19 cellular contexts compared by ENCODE assay signal in the genomic region with DNA sequence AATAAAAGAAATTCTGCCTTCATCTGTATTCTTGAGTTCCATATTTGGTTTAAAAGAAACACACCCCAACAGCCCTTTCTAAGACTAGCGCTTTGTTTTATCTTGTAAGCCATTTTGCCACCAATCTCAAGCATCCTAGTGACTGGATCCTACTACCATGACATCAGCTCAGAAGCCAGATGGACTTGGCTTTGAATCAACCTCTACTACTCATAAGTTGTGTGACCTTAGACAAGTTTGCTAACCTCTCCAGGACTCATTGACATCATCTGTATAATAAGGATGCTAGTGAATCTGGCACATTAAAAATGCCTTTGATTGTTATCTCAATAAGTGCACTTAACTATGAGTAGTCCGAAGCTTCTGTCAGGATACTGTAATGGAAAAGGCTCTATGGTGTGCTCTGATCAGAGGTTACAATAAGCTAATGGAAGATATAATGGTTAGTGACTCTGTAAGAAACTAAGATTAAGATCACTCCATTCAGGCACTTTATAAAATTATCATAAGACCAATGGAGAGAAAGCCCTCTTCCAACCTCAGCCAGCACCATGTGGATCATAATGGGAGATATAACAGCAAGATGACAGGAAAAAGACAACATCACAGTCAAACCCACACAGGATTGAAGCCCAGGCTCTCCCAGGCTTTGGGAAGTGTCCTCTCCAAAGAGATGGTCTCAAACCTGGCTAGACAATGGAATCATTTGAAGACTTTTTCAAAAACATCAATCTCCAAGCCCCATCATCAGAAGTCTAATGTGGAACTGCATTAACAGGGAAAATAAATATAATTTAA.
A peak's percentile ranks its signal among the peaks of the same experiment; 100 is the strongest.
DNase-seq lines count a peak whose midpoint lies in the region; TF ChIP-seq lines count a peak whose summit lies in the region.
"Had no signal": no experiment of that assay in that cellular context is flagged by ENCODE, and none has a peak within 500 bp of the region (broad histone marks: within the 10 kb centered on the region; RNA-seq: fewer than 3 reads in every experiment).

No MANE protein-coding gene starts in this region.

- no peak overlapping the region for H2AK5ac ChIP-seq in mesenchymal stem cell (ENCODE audit: low read length, severe bottlenecking)

- H2AFZ ChIP-seq in SK-N-SH (ENCODE audit: low read depth): no peak overlapping the region
- H2AFZ ChIP-seq in mesenchymal stem cell (ENCODE audit: low read depth, low read length): no peak overlapping the region
- H2AFZ ChIP-seq: GM23338 had no signal

- peak overlapping the region; percentile 59 to 77 for H3K27ac ChIP-seq in SK-N-SH (ENCODE audit: low read depth in 2 of 2, low read length in 1 of 2)
- no peak overlapping the region for H3K27ac ChIP-seq in mesenchymal stem cell (ENCODE audit: low read length, poor library complexity, severe bottlenecking)
- H3K27ac ChIP-seq in sigmoid colon: no peak overlapping the region
- H3K27ac ChIP-seq: 22Rv1; BLaER1 treated with 17β-estradiol and CSF1 and Interleukin-3, amounts not matched to agents 10 nM and 100 nM had no signal

- H3K4ac ChIP-seq in mesenchymal stem cell (ENCODE audit: low read depth in 1 of 2, low read length in 2 of 2): no peak overlapping the region

- H4K20me1 ChIP-seq in SK-N-SH (ENCODE audit: insufficient read depth): no peaks in the 10 kb centered on the region
- H4K20me1 ChIP-seq: BLaER1 treated with 17β-estradiol and CSF1 and Interleukin-3, amounts not matched to agents 10 nM and 100 nM had no signal

- peak; percentile 73 to 91 for TF ChIP-seq EP300 in SK-N-SH (IDR thresholded peaks at IDR 0.05; ENCODE audit: borderline replicate concordance in 1 of 2, low read depth in 1 of 2, low read length in 1 of 2)
- no peak for TF ChIP-seq EP300 in sigmoid colon (IDR thresholded peaks at IDR 0.05)

- no peak overlapping the region for H4K91ac ChIP-seq in mesenchymal stem cell (ENCODE audit: low read length)

- H3K79me2 ChIP-seq in SK-N-SH (ENCODE audit: insufficient read depth): no peaks in the 10 kb centered on the region

- no peak overlapping the region for H3K18ac ChIP-seq in mesenchymal stem cell (ENCODE audit: low read depth in 1 of 2, low read length in 2 of 2)

- CTCF ChIA-PET in SK-N-SH (lab: Yijun Ruan, JAX): interaction anchor here (1.0 to 1.6 kb wide), 4 partner anchors 14 to 89 kb away, joined by 3 to 14 read pairs (median 4); no protein-coding TSS in a partner anchor
- CTCF ChIA-PET in HEK293T (lab: Yijun Ruan, JAX): interaction anchor here (0.6 to 1.0 kb wide), 2 partner anchors 9 to 90 kb away, joined by 3 read pairs; no protein-coding TSS in a partner anchor

- no peak overlapping the region for H3K4me3 ChIP-seq in SK-N-SH (ENCODE audit: low read depth in 2 of 2, low read length in 1 of 2)
- H3K4me3 ChIP-seq in mesenchymal stem cell (ENCODE audit: insufficient read depth in 1 of 2, low read depth in 1 of 2, low read length in 2 of 2): no peak overlapping the region
- H3K4me3 ChIP-seq in sigmoid colon: no peak overlapping the region
- H3K4me3 ChIP-seq: BLaER1 treated with 17β-estradiol and CSF1 and Interleukin-3, amounts not matched to agents 10 nM and 100 nM; GM12878; GM23338 had no signal

- no peaks in the 10 kb centered on the region for H3K9me2 ChIP-seq in SK-N-SH

- no peak for TF ChIP-seq POLR2A in sigmoid colon (IDR thresholded peaks at IDR 0.05)

- 44% methylated on average over 2 of the region's 2 CpGs for WGBS in SK-N-SH (ENCODE audit: low lambda C conversion rate)
- 94% methylated on average over 2 of the region's 2 CpGs for WGBS in mesenchymal stem cell
- WGBS in sigmoid colon, 2 donors: 49 to 93% methylated on average over 2 of the region's 2 CpGs

- no peak overlapping the region for H2BK15ac ChIP-seq in mesenchymal stem cell (ENCODE audit: low read depth, poor library complexity, severe bottlenecking)

- H3K36me3 ChIP-seq in SK-N-SH (replicated peaks in 1 of 2; ENCODE audit: control insufficient read depth in 1 of 2, insufficient read depth in 2 of 2, low read length in 1 of 2): no peaks in the 10 kb centered on the region
- H3K36me3 ChIP-seq in mesenchymal stem cell (ENCODE audit: control insufficient read depth in 1 of 2, insufficient read depth in 2 of 2, low read depth in 1 of 2, low read length in 2 of 2): no peaks in the 10 kb centered on the region
- no peaks in the 10 kb centered on the region for H3K36me3 ChIP-seq in sigmoid colon
- H3K36me3 ChIP-seq: BLaER1 treated with 17β-estradiol and CSF1 and Interleukin-3, amounts not matched to agents 10 nM and 100 nM had no signal

- TF ChIP-seq CTCF in SK-N-SH (IDR thresholded peaks at IDR 0.05) (no peak), sigmoid colon (IDR thresholded peaks at IDR 0.05) (no peak)

- H3K4me2 ChIP-seq in SK-N-SH (no peak overlapping the region), mesenchymal stem cell (ENCODE audit: low read length, poor library complexity, severe bottlenecking) (no peak overlapping the region)
- H3K4me2 ChIP-seq: BLaER1 treated with 17β-estradiol and CSF1 and Interleukin-3, amounts not matched to agents 10 nM and 100 nM; GM23338 had no signal

- POLR2A ChIA-PET in SK-N-SH (lab: Yijun Ruan, JAX) (no interaction called here), HEK293T (lab: Yijun Ruan, JAX) (no interaction called here)

- no peaks in the 10 kb centered on the region for H3F3A ChIP-seq in SK-N-SH (replicated peaks; ENCODE audit: insufficient read depth)

- DNase-seq in DMS53 (lab: John Stamatoyannopoulos, UW) (peak; percentile 22), DMS53 treated with DMSO at 0.1 percent for 48 hours (lab: John Stamatoyannopoulos, UW; ENCODE audit: unreplicated experiment) (no peak), SK-N-SH (peak; percentile 44), mesenchymal stem cell (peak; percentile 24), HEK293T (ENCODE audit: extremely low spot score) (no peak), sigmoid colon (no peak)
- DNase-seq: Calu3; CD4-positive, alpha-beta T cell; CD8-positive, alpha-beta memory T cell; COR-L47; DMS79; EL; GDM1; H9; HFFc6 had no signal

- H4K8ac ChIP-seq in mesenchymal stem cell (ENCODE audit: low read length): no peak overlapping the region

- no peak overlapping the region for H2BK5ac ChIP-seq in mesenchymal stem cell (ENCODE audit: low read depth, low read length, poor library complexity, severe bottlenecking)

- H3K9ac ChIP-seq in SK-N-SH: no peak overlapping the region
- H3K9ac ChIP-seq in mesenchymal stem cell (ENCODE audit: low read length): no peak overlapping the region
- H3K9ac ChIP-seq: BLaER1 treated with 17β-estradiol and CSF1 and Interleukin-3, amounts not matched to agents 10 nM and 100 nM had no signal

- H3K4me1 ChIP-seq in SK-N-SH (ENCODE audit: control insufficient read depth in 1 of 2, insufficient read depth in 2 of 2, low read depth in 1 of 2, low read length in 1 of 2) (peaks cover 0 to 2% of the 10 kb centered on the region in 2 experiments; a peak in 2 of 4 replicates), mesenchymal stem cell (ENCODE audit: control insufficient read depth, insufficient read depth, low read depth, low read length) (no peaks in the 10 kb centered on the region), sigmoid colon (no peaks in the 10 kb centered on the region)

- intact Hi-C loops in sigmoid colon (cut with DNase I): no loop called here

- H3K14ac ChIP-seq in mesenchymal stem cell (ENCODE audit: low read length in 2 of 2): no peak overlapping the region

- H3K27me3 ChIP-seq in SK-N-SH (ENCODE audit: insufficient read depth) (no peaks in the 10 kb centered on the region), mesenchymal stem cell (ENCODE audit: control insufficient read depth in 1 of 2, insufficient read depth in 1 of 2, low read length in 2 of 2) (peaks cover 0 to 6% of the 10 kb centered on the region in 2 experiments), sigmoid colon (peaks cover 0 to 7% (median 0%) of the 10 kb centered on the region in 3 donors)
- H3K27me3 ChIP-seq: BLaER1 treated with 17β-estradiol and CSF1 and Interleukin-3, amounts not matched to agents 10 nM and 100 nM had no signal

- no peak overlapping the region for H2BK12ac ChIP-seq in mesenchymal stem cell (ENCODE audit: low read length in 2 of 2)

- no peak overlapping the region for H3K23ac ChIP-seq in mesenchymal stem cell (ENCODE audit: low read length in 2 of 2)

- no peaks in the 10 kb centered on the region for H3K79me1 ChIP-seq in mesenchymal stem cell (replicated peaks; ENCODE audit: low read length, poor library complexity, severe bottlenecking)

- H2BK120ac ChIP-seq in mesenchymal stem cell (ENCODE audit: low read depth, low read length): no peak overlapping the region

- no peak for TF ChIP-seq RAD21 in SK-N-SH (IDR thresholded peaks at IDR 0.05; ENCODE audit: low read length)

- no peaks in the 10 kb centered on the region for H3K9me3 ChIP-seq in SK-N-SH
- H3K9me3 ChIP-seq in mesenchymal stem cell (ENCODE audit: control insufficient read depth, low read length): no peaks in the 10 kb centered on the region
- H3K9me3 ChIP-seq in sigmoid colon: no peaks in the 10 kb centered on the region
- H3K9me3 ChIP-seq: BLaER1 treated with 17β-estradiol and CSF1 and Interleukin-3, amounts not matched to agents 10 nM and 100 nM had no signal

TF ChIP-seq in SK-N-SH, 30 proteins besides CTCF, POLR2A, EP300 and RAD21 (continues in another document):
- peak; percentile 64 for TF ChIP-seq GATA2 (CRISPR knock-in tag; IDR thresholded peaks at IDR 0.05)

TF ChIP-seq in HEK293T, 16 proteins besides CTCF, POLR2A, EP300 and RAD21:
- TF ChIP-seq HDGF (IDR thresholded peaks at IDR 0.05; ENCODE audit: borderline replicate concordance): no peak
- TF ChIP-seq FOXK2 (IDR thresholded peaks at IDR 0.05): no peak
- TF ChIP-seq SUZ12 (IDR thresholded peaks at IDR 0.05): no peak

Comparison
In these comparisons a context has a peak if more than half of its experiments do, and no peak if none do; other contexts are left out.
1. DNase-seq: peak in DMS53 (single experiment), SK-N-SH (single experiment) and mesenchymal stem cell (single experiment); none in DMS53 treated with DMSO at 0.1 percent for 48 hours (single experiment), HEK293T (single experiment) and sigmoid colon (single experiment).
2. H3K27ac ChIP-seq: peak in SK-N-SH (2 of 2); none in mesenchymal stem cell (single experiment) and sigmoid colon (0 of 4).